5 cellular contexts compared by ENCODE assay signal in the genomic region with DNA sequence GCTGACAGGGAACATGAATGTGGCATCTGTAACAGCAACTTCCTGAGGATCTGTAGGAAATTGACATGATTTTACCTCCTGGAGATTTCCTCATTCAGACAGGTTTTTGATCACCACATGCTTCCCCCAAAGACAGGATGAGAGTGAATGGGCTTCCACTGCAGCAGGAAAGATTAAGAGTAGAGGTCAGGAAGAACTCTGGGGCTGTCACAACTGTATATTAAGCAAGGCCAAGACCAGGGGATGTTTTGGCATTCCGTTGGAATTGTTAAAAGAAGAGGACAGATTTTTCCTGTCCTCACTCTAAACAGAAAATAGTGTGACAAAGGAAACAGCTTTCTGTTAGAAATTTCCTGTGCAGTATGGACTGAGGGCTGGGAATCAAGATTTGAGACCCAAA.
A peak's percentile ranks its signal among the peaks of the same experiment; 100 is the strongest.
DNase-seq lines count a peak whose midpoint lies in the region; TF ChIP-seq lines count a peak whose summit lies in the region.
"Not testable (repeated sequence)": the region's sequence is repeated elsewhere in the genome, so short reads cannot be mapped to it uniquely, and the experiment has no call there.

No MANE protein-coding gene starts in this region.

- not testable (repeated sequence) for TF ChIP-seq POLR2A in esophagus muscularis mucosa (IDR thresholded peaks at IDR 0.05; ENCODE audit: low read depth)

- H3K27ac ChIP-seq in A673 (ENCODE audit: low read depth, low read length, poor library complexity, severe bottlenecking); esophagus muscularis mucosa (replicated peaks in 1 of 4); liver (ENCODE audit: low read depth in 1 of 2, low read length in 2 of 2): not testable (repeated sequence)
- H3K27ac ChIP-seq in mesodermal cell (ENCODE audit: low read depth, low read length, severe bottlenecking): peak overlapping the region; percentile 32

- not testable (repeated sequence) for H3K4me3 ChIP-seq in A673 (ENCODE audit: low read depth, low read length, poor library complexity, severe bottlenecking); esophagus muscularis mucosa; liver (ENCODE audit: low read depth in 1 of 3, low read length in 3 of 3); mesodermal cell (ENCODE audit: extremely low read depth, insufficient read depth, low read length, poor library complexity, severe bottlenecking)

- not testable (repeated sequence) for H3K27me3 ChIP-seq in A673 (replicated peaks; ENCODE audit: insufficient read depth, low read depth, low read length, poor library complexity); esophagus muscularis mucosa; liver (ENCODE audit: control insufficient read depth in 4 of 4, insufficient read depth in 4 of 4, low read length in 3 of 4)

- not testable (repeated sequence) for TF ChIP-seq RAD21 in liver (IDR thresholded peaks at IDR 0.05)

- CTCF ChIA-PET in A673 (lab: Charles Lee): not testable (repeated sequence)

- peak; percentile 50 for DNase-seq in A673 (ENCODE audit: low spot score)
- DNase-seq in dermis microvascular lymphatic vessel endothelial cell (ENCODE audit: low read depth in 2 of 2): peak; percentile 73 to 96
- peak; percentile 26 for DNase-seq in esophagus muscularis mucosa (ENCODE audit: extremely low spot score)

- not testable (repeated sequence) for TF ChIP-seq CTCF in A673 (conservative IDR thresholded peaks at IDR 0.05; ENCODE audit: low read depth, low read length); esophagus muscularis mucosa (IDR thresholded peaks at IDR 0.05); liver (IDR thresholded peaks at IDR 0.05; ENCODE audit: low read depth, low read length, missing input control)

- TF ChIP-seq EP300 in esophagus muscularis mucosa (IDR thresholded peaks at IDR 0.05): not testable (repeated sequence)

- not testable (repeated sequence) for H3K9me3 ChIP-seq in A673 (ENCODE audit: low read depth, low read length, poor library complexity, severe bottlenecking); esophagus muscularis mucosa; liver (ENCODE audit: control insufficient read depth in 4 of 4, low read length in 3 of 4); mesodermal cell (ENCODE audit: control insufficient read depth, low read length)

- intact Hi-C loops in A673 (cut with micrococcal nuclease; ENCODE audit: unreplicated experiment); esophagus muscularis mucosa (cut with DNase I): not testable (repeated sequence)

- not testable (repeated sequence) for H3K9ac ChIP-seq in liver (ENCODE audit: low read depth in 1 of 2, low read length in 2 of 2)

- BruUV-seq in A673 (replicated peaks; lab: Mats Ljungman, UMichigan): not testable (repeated sequence)

- 41% methylated on average over 1 of the region's 1 CpG for WGBS in esophagus muscularis mucosa
- 35% methylated on average over 1 of the region's 1 CpG for WGBS in liver
- WGBS in mesodermal cell (ENCODE audit: insufficient coverage in 2 of 2), 2 experiments: no CpG with 5 or more reads among the region's 1 CpG

- POLR2A ChIA-PET in A673 (lab: Charles Lee; ENCODE audit: low non-redundant PET): not testable (repeated sequence)

- not testable (repeated sequence) for H3K36me3 ChIP-seq in A673 (ENCODE audit: insufficient read depth, low read length, poor library complexity, severe bottlenecking); esophagus muscularis mucosa; liver (ENCODE audit: control insufficient read depth in 4 of 4, insufficient read depth in 3 of 4, low read depth in 1 of 4, low read length in 3 of 4); mesodermal cell (ENCODE audit: control insufficient read depth, insufficient read depth, low read length)

- H3K4me1 ChIP-seq in A673 (ENCODE audit: insufficient read depth, low read length, poor library complexity, severe bottlenecking); liver (ENCODE audit: control insufficient read depth in 4 of 4, insufficient read depth in 4 of 4, low read length in 3 of 4); mesodermal cell (ENCODE audit: control insufficient read depth, insufficient read depth, low read length, poor library complexity, severe bottlenecking): not testable (repeated sequence)
- peaks cover 0 to 11% (median 5%) of the 10 kb centered on the region in 4 donors for H3K4me1 ChIP-seq in esophagus muscularis mucosa

TF ChIP-seq in liver, 16 proteins besides CTCF, POLR2A, EP300 and RAD21:
- peak; percentile 19 for TF ChIP-seq NR2F2 (IDR thresholded peaks at IDR 0.05)

Comparison
In these comparisons a context has a peak if more than half of its experiments do, and no peak if none do; other contexts are left out.
1. DNase-seq: peak in every context shown above with its lines; median percentile 84 in dermis microvascular lymphatic vessel endothelial cell; 50 in A673; 26 in esophagus muscularis mucosa.